Comparison of ENCODE assay signal across 9 cellular contexts in genomic region chr3:120622870-120623718, GRCh38. TPM values are rescaled to one million over a fixed set of nuclear protein-coding genes. Genes with fewer than 3 reads are reported as not detected.
DNase-seq lines count a peak whose midpoint lies in the region; ATAC-seq and TF ChIP-seq lines count a peak whose summit lies in the region.
"Had no signal": no experiment of that assay in that cellular context is flagged by ENCODE, and none has a peak within 500 bp of the region (broad histone marks: within the 10 kb centered on the region; RNA-seq: fewer than 3 reads in every experiment).

No MANE protein-coding gene starts in this region.

- H3K79me1 ChIP-seq in H9 (ENCODE audit: insufficient read depth, low read depth, low read length, poor library complexity, severe bottlenecking), result no peaks in the 10 kb centered on the region

- ATAC-seq in HG02973 (IDR thresholded peaks at IDR 0.05; ENCODE audit: unreplicated experiment), result no peak
- ATAC-seq in GM18873 (IDR thresholded peaks at IDR 0.05; ENCODE audit: low FRiP score, unreplicated experiment), result no peak
- ATAC-seq in GM18867 (IDR thresholded peaks at IDR 0.05; ENCODE audit: unreplicated experiment), result no peak
- ATAC-seq in GM21367 (IDR thresholded peaks at IDR 0.05; ENCODE audit: unreplicated experiment), result no peak

- H2BK20ac ChIP-seq in H9 (ENCODE audit: low read depth, low read length, poor library complexity, severe bottlenecking), result no peak overlapping the region

- peaks cover 23 to 26% of the 10 kb centered on the region in 2 experiments for H3K9me3 Mint-ChIP-seq in H9

- no peak overlapping the region for H3K56ac ChIP-seq in H9 (ENCODE audit: insufficient read length, low read depth, low read length)

- H2BK12ac ChIP-seq in H9 (ENCODE audit: insufficient read length, low read depth, low read length), result no peak overlapping the region

- no peaks in the 10 kb centered on the region for H4K20me1 ChIP-seq in H9 (ENCODE audit: control insufficient read depth, insufficient read depth, insufficient read length)

- H3K18ac ChIP-seq in H9 (ENCODE audit: insufficient read length, low read depth, low read length), result no peak overlapping the region

- H3K27me3 Mint-ChIP-seq in H9 (ENCODE audit: low read depth), result no peaks in the 10 kb centered on the region

- no peak overlapping the region for H2BK15ac ChIP-seq in H9 (ENCODE audit: low read depth, low read length)

- peak; percentile 74 for TF ChIP-seq CTCF in H9 (conservative IDR thresholded peaks at IDR 0.05)
- peak; percentile 11 for TF ChIP-seq CTCF in foreskin fibroblast (IDR thresholded peaks at IDR 0.05; ENCODE audit: low read depth, low read length)

- no peak overlapping the region for H3K9ac ChIP-seq in H9 (ENCODE audit: extremely low read depth, insufficient read length, low read length)

- no peaks in the 10 kb centered on the region for H3K23me2 ChIP-seq in H9 (ENCODE audit: insufficient read length, low read depth, low read length, poor library complexity, severe bottlenecking)

- peak overlapping the region in 1 of 2 experiments; percentile 48; a peak in 3 of 5 replicates for H3K4me3 Mint-ChIP-seq in H9

- H3T11ph ChIP-seq in H9 (ENCODE audit: low read length), result no peak overlapping the region

- H3K36me3 ChIP-seq in SJSA1, result no peaks in the 10 kb centered on the region

- H2BK5ac ChIP-seq in H9 (ENCODE audit: insufficient read length, low read length), result no peak overlapping the region

- no peak overlapping the region for H4K5ac ChIP-seq in H9 (ENCODE audit: insufficient read length, low read depth, low read length)

- no peak overlapping the region for H2BK120ac ChIP-seq in H9 (ENCODE audit: low read depth, low read length, poor library complexity, severe bottlenecking)

- peaks cover 10 to 18% (median 14%) of the 10 kb centered on the region in 3 experiments for H3K36me3 Mint-ChIP-seq in H9 (ENCODE audit: insufficient read depth in 1 of 3, low read depth in 3 of 3)

- H3K27ac ChIP-seq in H9 (ENCODE audit: insufficient read length, low read depth, low read length) (no peak overlapping the region), SJSA1 (peak overlapping the region; percentile 44; the same call in 1 of the 2 replicates)

- peaks cover 13% of the 10 kb centered on the region for H3K9me3 ChIP-seq in H9 (ENCODE audit: control insufficient read depth, low read depth, low read length)
- H3K9me3 ChIP-seq in SJSA1 (replicated peaks), result no peaks in the 10 kb centered on the region

- no peak overlapping the region for H3K4ac ChIP-seq in H9 (ENCODE audit: low read depth, low read length)

- DNase-seq in CD1c-positive myeloid dendritic cell (ENCODE audit: extremely low spot score) (peak; percentile 25), H9 (peak; percentile 38), SJSA1 (ENCODE audit: low read depth in 1 of 2, low spot score in 2 of 2) (peak; percentile 60 to 61), foreskin fibroblast (peak; percentile 32 to 59)
- DNase-seq: NCI-H1092 treated with DMSO at 0.1 percent for 48 hours had no signal

- no peak overlapping the region for H4K91ac ChIP-seq in H9 (ENCODE audit: insufficient read length, low read depth, low read length)

- no peak overlapping the region for H3K4me2 ChIP-seq in H9 (ENCODE audit: insufficient read depth, insufficient read length, low read length)

- no peaks in the 10 kb centered on the region for H3K27me3 ChIP-seq in H9 (ENCODE audit: insufficient read depth, low read length)
- no peaks in the 10 kb centered on the region for H3K27me3 ChIP-seq in SJSA1 (replicated peaks)

- no peak overlapping the region for H3K4me3 ChIP-seq in SJSA1
- H3K4me3 ChIP-seq in foreskin fibroblast (ENCODE audit: low read depth in 1 of 2, low read length in 2 of 2), result no peak overlapping the region

- no peak overlapping the region for H3K23ac ChIP-seq in H9 (ENCODE audit: insufficient read length, low read depth, low read length)

- no peak overlapping the region for H2AK5ac ChIP-seq in H9 (ENCODE audit: insufficient read length, low read length)

- H2AFZ ChIP-seq in H9 (ENCODE audit: low read length), result no peak overlapping the region

- WGBS in H9 (ENCODE audit: extremely low coverage, insufficient read length, low lambda C conversion rate), result no CpG with 5 or more reads among the region's 12 CpGs

- H3K14ac ChIP-seq in H9 (ENCODE audit: insufficient read depth, low read length), result no peak overlapping the region

- H3K27ac Mint-ChIP-seq in H9, result peak overlapping the region; percentile 57 to 90 (median 60); a peak in 4 of 7 replicates

- H4K8ac ChIP-seq in H9 (replicated peaks; ENCODE audit: insufficient read length, low read depth, low read length), result no peak overlapping the region

- H3K4me1 ChIP-seq in H9 (ENCODE audit: insufficient read depth, low read length) (no peaks in the 10 kb centered on the region), SJSA1 (replicated peaks) (peaks cover 11% of the 10 kb centered on the region)

- peaks cover 7 to 20% of the 10 kb centered on the region in 2 experiments for H3K4me1 Mint-ChIP-seq in H9

- no peaks in the 10 kb centered on the region for H3K79me2 ChIP-seq in H9 (ENCODE audit: insufficient read depth, low read length)

RNA-seq across cellular contexts. Expression of gene NDUFB4, which starts 27.0 kb away (rescaled TPM):
- 209 and 217 TPM in 2 replicates for total RNA-seq in H9 (2021)
- total RNA-seq in SJSA1 (2014; rRNA removed; shearing (Covaris generic)), result 84.1 and 135 TPM in 2 replicates

RNA-seq across cellular contexts. Expression of gene HGD, which starts 58.9 kb away (rescaled TPM):
- 0.33 TPM in 1 of 2 replicates, not detected in the other for total RNA-seq in H9 (2021)
- not detected in 2 replicates for total RNA-seq in SJSA1 (2014; rRNA removed; shearing (Covaris generic))
